Comparison of ENCODE assay signal across 13 cellular contexts in genomic region chr7:73297235-73297634, GRCh38. TPM values are rescaled to one million over a fixed set of nuclear protein-coding genes. Genes with fewer than 3 reads are reported as not detected.
DNase-seq lines count a peak whose midpoint lies in the region; ATAC-seq, FAIRE-seq and TF ChIP-seq lines count a peak whose summit lies in the region.
"Not testable (repeated sequence)": the region's sequence is repeated elsewhere in the genome, so short reads cannot be mapped to it uniquely, and the experiment has no call there.
"Had no signal": no experiment of that assay in that cellular context is flagged by ENCODE, and none has a peak within 500 bp of the region (broad histone marks: within the 10 kb centered on the region; RNA-seq: fewer than 3 reads in every experiment).

No MANE protein-coding gene starts in this region.

- not testable (repeated sequence) for H2AFZ ChIP-seq in IMR-90 (replicated peaks; ENCODE audit: low read length, poor library complexity); PC-3 (ENCODE audit: low read length); K562 (ENCODE audit: low read depth, low read length); endothelial cell of umbilical vein (ENCODE audit: low read depth, low read length)

- not testable (repeated sequence) for H3K9me2 ChIP-seq in PC-3 (replicated peaks; ENCODE audit: low read length)

- not testable (repeated sequence) for H3K56ac ChIP-seq in IMR-90 (ENCODE audit: extremely low read depth, insufficient read depth, low read length)

- H4K5ac ChIP-seq in IMR-90 (ENCODE audit: low read depth, low read length), result not testable (repeated sequence)

- H3K4me1 Mint-ChIP-seq in central memory CD8-positive, alpha-beta T cell; natural killer cell: not testable (repeated sequence)

- not testable (repeated sequence) for H2AK9ac ChIP-seq in IMR-90 (replicated peaks; ENCODE audit: low read depth, low read length, poor library complexity)

- not testable (repeated sequence) for H3K23ac ChIP-seq in IMR-90 (ENCODE audit: low read depth, low read length)

- H3K27ac ChIP-seq in IMR-90 (ENCODE audit: insufficient read depth, low read length); PC-3 (ENCODE audit: low read length); K562 (ENCODE audit: extremely low read depth, low read depth, low read length); endothelial cell of umbilical vein (ENCODE audit: insufficient read depth, low read depth, low read length): not testable (repeated sequence)

- not testable (repeated sequence) for H3K79me2 ChIP-seq in PC-3 (ENCODE audit: low read length); K562 (ENCODE audit: control insufficient read depth, insufficient read depth, low read length); endothelial cell of umbilical vein (ENCODE audit: control insufficient read depth, insufficient read depth, low read length)

- not testable (repeated sequence) for H3K4ac ChIP-seq in IMR-90 (ENCODE audit: low read depth, low read length)

- dilution Hi-C loops in IMR-90 (cut with HindIII; ENCODE audit: low sequenced_read_pairs, unreplicated experiment); endothelial cell of umbilical vein (cut with MboI; ENCODE audit: extremely low pct_ligation_motif_present, low sequenced_read_pairs): not testable (repeated sequence)

- not testable (repeated sequence) for H3K9ac ChIP-seq in IMR-90 (ENCODE audit: low read depth, low read length); PC-3 (ENCODE audit: low read length); K562 (ENCODE audit: insufficient read depth in 1 of 2, low read depth in 2 of 2, low read length in 2 of 2); endothelial cell of umbilical vein (replicated peaks; ENCODE audit: extremely low read depth, insufficient read depth, low read length)

- not testable (repeated sequence) for H3K36me3 Mint-ChIP-seq in central memory CD8-positive, alpha-beta T cell (ENCODE audit: insufficient read depth); natural killer cell

- H4K91ac ChIP-seq in IMR-90 (ENCODE audit: insufficient read depth, low read depth, low read length), result not testable (repeated sequence)

- H3K27ac Mint-ChIP-seq in central memory CD8-positive, alpha-beta T cell (ENCODE audit: low read depth); natural killer cell: not testable (repeated sequence)

- BruUV-seq in IMR-90 (replicated peaks; lab: Mats Ljungman, UMichigan) (TSS peak; percentile 61), PC-3 (replicated peaks; lab: Mats Ljungman, UMichigan) (TSS peak; percentile 46), K562 (replicated peaks; lab: Mats Ljungman, UMichigan) (TSS peak; percentile 73), endothelial cell of umbilical vein (replicated peaks; lab: Mats Ljungman, UMichigan) (TSS peak; percentile 66)

- not testable (repeated sequence) for H3K36me3 ChIP-seq in IMR-90 (ENCODE audit: control insufficient read depth, insufficient read depth, low read length); PC-3 (ENCODE audit: low read depth, low read length); K562 (ENCODE audit: control insufficient read depth, insufficient read depth, low read length); endothelial cell of umbilical vein (ENCODE audit: control insufficient read depth in 2 of 2, extremely low read depth in 1 of 2, insufficient read depth in 2 of 2, low read length in 2 of 2)

- H2AK5ac ChIP-seq in IMR-90 (ENCODE audit: low read depth, low read length), result not testable (repeated sequence)

- in situ Hi-C loops in IMR-90 (cut with MboI; ENCODE audit: low sequenced_read_pairs); K562 (cut with MboI): not testable (repeated sequence)

- not testable (repeated sequence) for TF ChIP-seq EP300 in K562 (IDR thresholded peaks at IDR 0.05; ENCODE audit: low read length)

- TF ChIP-seq POLR2A in IMR-90 (IDR thresholded peaks at IDR 0.05; ENCODE audit: low read depth, low read length); K562 (conservative IDR thresholded peaks at IDR 0.05); endothelial cell of umbilical vein (IDR thresholded peaks at IDR 0.05; ENCODE audit: low read depth, low read length): not testable (repeated sequence)

- not testable (repeated sequence) for TF ChIP-seq CTCF in IMR-90 (conservative IDR thresholded peaks at IDR 0.05; ENCODE audit: low read depth, low read length); PC-3 (conservative IDR thresholded peaks at IDR 0.05; ENCODE audit: low read depth, low read length); K562 (IDR thresholded peaks at IDR 0.05 in 2 of 3, conservative IDR thresholded peaks at IDR 0.05 in 1 of 3; ENCODE audit: insufficient read depth in 2 of 3, low read depth in 1 of 3, low read length in 3 of 3); endothelial cell of umbilical vein (IDR thresholded peaks at IDR 0.05; ENCODE audit: extremely low read depth in 1 of 2, insufficient read depth in 1 of 2, low read depth in 1 of 2, low read length in 2 of 2); natural killer cell (IDR thresholded peaks at IDR 0.05)

- no CpG with 5 or more reads among the region's 13 CpGs for WGBS in IMR-90 (ENCODE audit: extremely low coverage in 2 of 2, insufficient read length in 1 of 2), 2 experiments
- no CpG with 5 or more reads among the region's 13 CpGs for WGBS in K562 (ENCODE audit: insufficient coverage, low coverage, missing lambda C conversion rate)

- H3K14ac ChIP-seq in IMR-90 (replicated peaks; ENCODE audit: low read depth, low read length), result not testable (repeated sequence)

- not testable (repeated sequence) for TF ChIP-seq RAD21 in IMR-90 (IDR thresholded peaks at IDR 0.05; ENCODE audit: low read length); K562 (CRISPR knock-in tag; conservative IDR thresholded peaks at IDR 0.05 in 1 of 2, IDR thresholded peaks at IDR 0.05 in 1 of 2)

- not testable (repeated sequence) for H3K9me1 ChIP-seq in IMR-90 (ENCODE audit: insufficient read depth, low read length); K562 (ENCODE audit: control insufficient read depth, insufficient read depth, low read length); endothelial cell of umbilical vein (replicated peaks; ENCODE audit: control insufficient read depth, extremely low read depth, insufficient read depth, low read length)

- H3K79me1 ChIP-seq in IMR-90 (ENCODE audit: low read depth in 1 of 2, low read length in 2 of 2), result not testable (repeated sequence)

- not testable (repeated sequence) for H3F3A ChIP-seq in PC-3 (ENCODE audit: low read length, unreplicated experiment)

- not testable (repeated sequence) for FAIRE-seq in K562 (lab: Jason Lieb, UNC); endothelial cell of umbilical vein (lab: Jason Lieb, UNC)

- not testable (repeated sequence) for H4K8ac ChIP-seq in IMR-90 (ENCODE audit: low read depth in 2 of 2, low read length in 2 of 2)

- H3K9me3 ChIP-seq in IMR-90 (ENCODE audit: control insufficient read depth, insufficient read depth, low read length); PC-3 (ENCODE audit: low read length); K562 (replicated peaks; ENCODE audit: control insufficient read depth, insufficient read depth, low read depth, low read length); endothelial cell of umbilical vein (replicated peaks; ENCODE audit: control insufficient read depth, insufficient read depth, low read length): not testable (repeated sequence)

- not testable (repeated sequence) for H3K4me1 ChIP-seq in IMR-90 (ENCODE audit: control insufficient read depth, insufficient read depth, low read length); PC-3 (ENCODE audit: insufficient read depth, low read length); K562 (replicated peaks in 1 of 2; ENCODE audit: control insufficient read depth in 2 of 2, insufficient read depth in 2 of 2, low read length in 2 of 2); endothelial cell of umbilical vein (ENCODE audit: control insufficient read depth, extremely low read depth, insufficient read depth, low read length)

- ATAC-seq in IMR-90 (ENCODE audit: low read depth); PC-3; K562: not testable (repeated sequence)
- peak; percentile 35 for ATAC-seq in central memory CD8-positive, alpha-beta T cell (replicated peaks; ENCODE audit: extremely low read depth, poor library complexity, severe bottlenecking)
- ATAC-seq in natural killer cell, result peak; percentile 56 to 77 (median 74)

- H3K18ac ChIP-seq in IMR-90 (ENCODE audit: low read depth, low read length), result not testable (repeated sequence)

- CTCF ChIA-PET in IMR-90 (lab: Yijun Ruan, JAX); PC-3 (lab: Charles Lee); K562 (lab: Yijun Ruan, JAX; ENCODE audit: low intra/inter-chr PET ratio); endothelial cell of umbilical vein (lab: Charles Lee): not testable (repeated sequence)

- H2BK120ac ChIP-seq in IMR-90 (ENCODE audit: low read depth, low read length), result not testable (repeated sequence)

- H3K9me3 Mint-ChIP-seq in central memory CD8-positive, alpha-beta T cell; natural killer cell: not testable (repeated sequence)

- H3K4me3 ChIP-seq in IMR-90 (ENCODE audit: insufficient read depth, low read depth, low read length); PC-3 (ENCODE audit: low read length); K562; endothelial cell of umbilical vein (replicated peaks in 1 of 3; ENCODE audit: insufficient read depth in 1 of 3, low read depth in 1 of 3, low read length in 3 of 3): not testable (repeated sequence)

- POLR2A ChIA-PET in IMR-90 (lab: Charles Lee; ENCODE audit: unreplicated experiment); PC-3 (lab: Charles Lee; ENCODE audit: unreplicated experiment); K562 (lab: Yijun Ruan, JAX); endothelial cell of umbilical vein (lab: Charles Lee): not testable (repeated sequence)

- DNase-seq in IMR-90; PC-3; K562 (ENCODE audit: extremely low read depth in 1 of 4, low spot score in 3 of 4); central memory CD8-positive, alpha-beta T cell (ENCODE audit: low spot score in 2 of 2); endothelial cell of umbilical vein (ENCODE audit: low read depth, low spot score); natural killer cell: not testable (repeated sequence)

- not testable (repeated sequence) for H2BK20ac ChIP-seq in IMR-90 (ENCODE audit: low read depth, low read length)

- not testable (repeated sequence) for H3K4me3 Mint-ChIP-seq in central memory CD8-positive, alpha-beta T cell; natural killer cell

- not testable (repeated sequence) for H3K4me2 ChIP-seq in IMR-90 (ENCODE audit: low read depth, low read length); PC-3 (ENCODE audit: low read length); K562 (ENCODE audit: insufficient read depth, low read length); endothelial cell of umbilical vein (ENCODE audit: insufficient read depth, low read length)

- not testable (repeated sequence) for H3K27me3 Mint-ChIP-seq in central memory CD8-positive, alpha-beta T cell; natural killer cell (ENCODE audit: low read depth in 2 of 2)

- not testable (repeated sequence) for H3K27me3 ChIP-seq in IMR-90 (ENCODE audit: control insufficient read depth, insufficient read depth, low read length); PC-3 (ENCODE audit: low read length); K562 (ENCODE audit: control insufficient read depth in 2 of 2, insufficient read depth in 2 of 2, low read length in 2 of 2); endothelial cell of umbilical vein (ENCODE audit: control insufficient read depth in 2 of 2, insufficient read depth in 2 of 2, low read length in 2 of 2)

- H4K20me1 ChIP-seq in IMR-90 (ENCODE audit: insufficient read depth, low read length); PC-3 (ENCODE audit: low read length); K562 (replicated peaks; ENCODE audit: control insufficient read depth, insufficient read depth, low read length); endothelial cell of umbilical vein (replicated peaks; ENCODE audit: control insufficient read depth, extremely low read depth, insufficient read depth, low read length): not testable (repeated sequence)

- intact Hi-C loops in IMR-90 (cut with micrococcal nuclease); PC-3 (cut with micrococcal nuclease); K562 (cut with micrococcal nuclease); endothelial cell of umbilical vein (cut with micrococcal nuclease); natural killer cell (cut with micrococcal nuclease): not testable (repeated sequence)

- not testable (repeated sequence) for H2BK5ac ChIP-seq in IMR-90 (ENCODE audit: low read depth, low read length, poor library complexity, severe bottlenecking)

- not testable (repeated sequence) for H2BK15ac ChIP-seq in IMR-90 (ENCODE audit: low read depth, low read length)

RNA-seq across cellular contexts. Expression of gene NSUN5, which starts 11.4 kb away (rescaled TPM):
- total RNA-seq in IMR-90 (2012; rRNA removed) (10.0 and 11.4 TPM in 2 replicates), PC-3 (2014; rRNA removed) (36.0 and 51.6 TPM in 2 replicates), K562 (2014; rRNA removed) (96.9 and 111 TPM in 2 replicates), K562 (2014; rRNA removed; fragmentation: Illumina TruSeq; extraction: Trizol) (16.5 and 20.8 TPM in 2 replicates), K562 (2015; rRNA removed; fragmentation: Illumina TruSeq; extraction: Trizol) (48.1 and 48.7 TPM in 2 replicates), K562 (2021) (108 and 115 TPM in 2 replicates), endothelial cell of umbilical vein (4.5 and 6.8 TPM in 2 replicates), natural killer cell (10 to 100 TPM; 35.9 to 39.3 (median 37.4) TPM)
- polyA plus RNA-seq in IMR-90 (2012; rRNA removed) (17.7 and 21.0 TPM in 2 replicates), K562 (2011; rRNA removed) (36.5 and 46.5 TPM in 2 replicates), K562 (2014; fragmentation: Illumina TruSeq; extraction: Trizol) (43.0 and 65.5 TPM in 2 replicates), K562 (2014; fragmentation: Nextera tagmentation; extraction: Ambion mirVana) (10 to 100 TPM in 1 of 2 experiments, 1 to 10 TPM in 1; 4.7 to 14.9 TPM), K562 (2014; rRNA removed) (81.3 and 83.9 TPM in 2 replicates), endothelial cell of umbilical vein (4.1 and 6.3 TPM in 2 replicates)
- polyA plus RNA-seq in IMR-90 (2012; cell fraction: cytosol; rRNA removed), result 14.2 and 19.7 TPM in 2 replicates
- polyA plus RNA-seq in IMR-90 (2012; cell fraction: nucleus; rRNA removed; ENCODE audit: low replicate concordance), result 31.9 and 59.9 TPM in 2 replicates
- 82.1 and 174 TPM in 2 replicates for total RNA-seq in K562 (2011; cell fraction: chromatin; rRNA removed; ENCODE audit: low replicate concordance)
- total RNA-seq in K562 (2011; cell fraction: nucleolus; rRNA removed), result 125 and 145 TPM in 2 replicates
- 95.5 and 104 TPM in 2 replicates for total RNA-seq in K562 (2011; cell fraction: nucleoplasm; rRNA removed)
- polyA plus RNA-seq in K562 (2011; cell fraction: cytosol; rRNA removed), result 42.9 and 123 TPM in 2 replicates
- polyA plus RNA-seq in K562 (2011; cell fraction: nucleus; rRNA removed), result 130 and 194 TPM in 2 replicates
- polyA plus RNA-seq in K562 (2012), result 67.9 and 95.0 TPM in 2 replicates
- polyA minus RNA-seq in K562 (2011; rRNA and poly(A)+ RNA removed), result 16.3 and 26.7 TPM in 2 replicates
- 28.5 and 41.4 TPM in 2 replicates for polyA minus RNA-seq in K562 (2011; cell fraction: cytosol; rRNA and poly(A)+ RNA removed)
- polyA minus RNA-seq in K562 (2011; cell fraction: nucleus; rRNA and poly(A)+ RNA removed), result 34.4 and 42.5 TPM in 2 replicates
- 2.9 and 3.3 TPM in 2 replicates for polyA plus RNA-seq in endothelial cell of umbilical vein (2011; cell fraction: cytosol; rRNA removed)
- polyA plus RNA-seq in endothelial cell of umbilical vein (2011; cell fraction: nucleus; rRNA removed), result 4.8 and 5.3 TPM in 2 replicates
- 2.3 and 3.7 TPM in 2 replicates for polyA plus RNA-seq in endothelial cell of umbilical vein (2012)
- polyA minus RNA-seq in endothelial cell of umbilical vein, result 1.4 and 3.5 TPM in 2 replicates
- polyA minus RNA-seq in endothelial cell of umbilical vein (2011; cell fraction: cytosol; rRNA and poly(A)+ RNA removed), result 30.9 TPM
- 1.5 and 2.1 TPM in 2 replicates for polyA minus RNA-seq in endothelial cell of umbilical vein (2011; cell fraction: nucleus; rRNA and poly(A)+ RNA removed)

RNA-seq across cellular contexts. Expression of gene TRIM50, which starts 30.6 kb away (rescaled TPM):
- not detected in 2 replicates for total RNA-seq in IMR-90 (2012; rRNA removed)
- polyA plus RNA-seq in IMR-90 (2012; rRNA removed), result not detected in 2 replicates
- not detected in 2 replicates for polyA plus RNA-seq in IMR-90 (2012; cell fraction: cytosol; rRNA removed)
- polyA plus RNA-seq in IMR-90 (2012; cell fraction: nucleus; rRNA removed; ENCODE audit: low replicate concordance), result not detected in 2 replicates
- total RNA-seq in PC-3 (2014; rRNA removed), result not detected in 2 replicates
- total RNA-seq in K562 (2011; cell fraction: chromatin; rRNA removed; ENCODE audit: low replicate concordance), result not detected in 2 replicates
- total RNA-seq in K562 (2011; cell fraction: nucleolus; rRNA removed), result not detected in 2 replicates
- total RNA-seq in K562 (2011; cell fraction: nucleoplasm; rRNA removed), result not detected in 2 replicates
- not detected in 2 replicates for total RNA-seq in K562 (2014; rRNA removed)
- total RNA-seq in K562 (2014; rRNA removed; fragmentation: Illumina TruSeq; extraction: Trizol), result not detected in 2 replicates
- total RNA-seq in K562 (2015; rRNA removed; fragmentation: Illumina TruSeq; extraction: Trizol), result not detected in 2 replicates
- 0.11 TPM in 1 of 2 replicates, not detected in the other for total RNA-seq in K562 (2021)
- not detected in 2 replicates for polyA plus RNA-seq in K562 (2011; rRNA removed)
- not detected in 2 replicates for polyA plus RNA-seq in K562 (2011; cell fraction: cytosol; rRNA removed)
- polyA plus RNA-seq in K562 (2011; cell fraction: nucleus; rRNA removed), result not detected in 2 replicates
- polyA plus RNA-seq in K562 (2012), result 0.04 TPM in 1 of 2 replicates, not detected in the other
- polyA plus RNA-seq in K562 (2014; fragmentation: Illumina TruSeq; extraction: Trizol), result not detected in 2 replicates
- polyA plus RNA-seq in K562 (2014; fragmentation: Nextera tagmentation; extraction: Ambion mirVana), result not detected
- polyA plus RNA-seq in K562 (2014; rRNA removed), result not detected in 2 replicates
- not detected in 2 replicates for polyA minus RNA-seq in K562 (2011; rRNA and poly(A)+ RNA removed)
- not detected in 2 replicates for polyA minus RNA-seq in K562 (2011; cell fraction: cytosol; rRNA and poly(A)+ RNA removed)
- polyA minus RNA-seq in K562 (2011; cell fraction: nucleus; rRNA and poly(A)+ RNA removed), result not detected in 2 replicates
- not detected in 2 replicates for total RNA-seq in endothelial cell of umbilical vein
- polyA plus RNA-seq in endothelial cell of umbilical vein, result not detected in 2 replicates
- not detected in 2 replicates for polyA plus RNA-seq in endothelial cell of umbilical vein (2011; cell fraction: cytosol; rRNA removed)
- not detected in 2 replicates for polyA plus RNA-seq in endothelial cell of umbilical vein (2011; cell fraction: nucleus; rRNA removed)
- polyA plus RNA-seq in endothelial cell of umbilical vein (2012), result not detected in 2 replicates
- not detected in 2 replicates for polyA minus RNA-seq in endothelial cell of umbilical vein
- polyA minus RNA-seq in endothelial cell of umbilical vein (2011; cell fraction: cytosol; rRNA and poly(A)+ RNA removed), result not detected
- not detected in 2 replicates for polyA minus RNA-seq in endothelial cell of umbilical vein (2011; cell fraction: nucleus; rRNA and poly(A)+ RNA removed)
- not detected for total RNA-seq in natural killer cell
- total RNA-seq: A673; Calu3; CD4-positive, alpha-beta memory T cell; CD4-positive, CD25-positive, alpha-beta regulatory T cell; CD8-positive, alpha-beta memory T cell had no signal
- polyA plus RNA-seq: AG04450; CD14-positive monocyte; CD4-positive, alpha-beta memory T cell; CD4-positive, CD25-positive, alpha-beta regulatory T cell; CD8-positive, alpha-beta memory T cell had no signal

RNA-seq across cellular contexts. Expression of gene FKBP6, which starts 30.7 kb away (rescaled TPM):
- not detected in 2 replicates for total RNA-seq in IMR-90 (2012; rRNA removed)
- polyA plus RNA-seq in IMR-90 (2012; rRNA removed), result not detected in 2 replicates
- polyA plus RNA-seq in IMR-90 (2012; cell fraction: cytosol; rRNA removed), result not detected in 2 replicates
- not detected in 2 replicates for polyA plus RNA-seq in IMR-90 (2012; cell fraction: nucleus; rRNA removed; ENCODE audit: low replicate concordance)
- not detected in 2 replicates for total RNA-seq in PC-3 (2014; rRNA removed)
- not detected in 2 replicates for total RNA-seq in K562 (2011; cell fraction: chromatin; rRNA removed; ENCODE audit: low replicate concordance)
- total RNA-seq in K562 (2011; cell fraction: nucleolus; rRNA removed), result not detected in 2 replicates
- total RNA-seq in K562 (2011; cell fraction: nucleoplasm; rRNA removed), result not detected in 2 replicates
- not detected in 2 replicates for total RNA-seq in K562 (2014; rRNA removed)
- total RNA-seq in K562 (2014; rRNA removed; fragmentation: Illumina TruSeq; extraction: Trizol), result not detected in 2 replicates
- not detected in 2 replicates for total RNA-seq in K562 (2015; rRNA removed; fragmentation: Illumina TruSeq; extraction: Trizol)
- total RNA-seq in K562 (2021), result not detected in 2 replicates
- not detected in 2 replicates for polyA plus RNA-seq in K562 (2011; rRNA removed)
- polyA plus RNA-seq in K562 (2011; cell fraction: cytosol; rRNA removed), result not detected in 2 replicates
- polyA plus RNA-seq in K562 (2011; cell fraction: nucleus; rRNA removed), result not detected in 2 replicates
- not detected in 2 replicates for polyA plus RNA-seq in K562 (2012)
- not detected in 2 replicates for polyA plus RNA-seq in K562 (2014; fragmentation: Illumina TruSeq; extraction: Trizol)
- polyA plus RNA-seq in K562 (2014; fragmentation: Nextera tagmentation; extraction: Ambion mirVana), result not detected
- polyA plus RNA-seq in K562 (2014; rRNA removed), result not detected in 2 replicates
- not detected in 2 replicates for polyA minus RNA-seq in K562 (2011; rRNA and poly(A)+ RNA removed)
- not detected in 2 replicates for polyA minus RNA-seq in K562 (2011; cell fraction: cytosol; rRNA and poly(A)+ RNA removed)
- not detected in 2 replicates for polyA minus RNA-seq in K562 (2011; cell fraction: nucleus; rRNA and poly(A)+ RNA removed)
- not detected in 2 replicates for total RNA-seq in endothelial cell of umbilical vein
- 0.04 TPM in 1 of 2 replicates, not detected in the other for polyA plus RNA-seq in endothelial cell of umbilical vein
- not detected in 2 replicates for polyA plus RNA-seq in endothelial cell of umbilical vein (2011; cell fraction: cytosol; rRNA removed)
- not detected in 2 replicates for polyA plus RNA-seq in endothelial cell of umbilical vein (2011; cell fraction: nucleus; rRNA removed)
- polyA plus RNA-seq in endothelial cell of umbilical vein (2012), result not detected in 2 replicates
- polyA minus RNA-seq in endothelial cell of umbilical vein, result not detected in 2 replicates
- not detected for polyA minus RNA-seq in endothelial cell of umbilical vein (2011; cell fraction: cytosol; rRNA and poly(A)+ RNA removed)
- not detected in 2 replicates for polyA minus RNA-seq in endothelial cell of umbilical vein (2011; cell fraction: nucleus; rRNA and poly(A)+ RNA removed)
- not detected for total RNA-seq in natural killer cell
- total RNA-seq: A673; Calu3; CD4-positive, alpha-beta memory T cell; CD4-positive, CD25-positive, alpha-beta regulatory T cell; CD8-positive, alpha-beta memory T cell had no signal
- polyA plus RNA-seq: AG04450; CD14-positive monocyte; CD4-positive, alpha-beta memory T cell; CD4-positive, CD25-positive, alpha-beta regulatory T cell; CD8-positive, alpha-beta memory T cell had no signal
